Comparison of ENCODE assay signal across 5 cellular contexts in genomic region chr1:106748581-106748980, GRCh38.
"Had no signal": no experiment of that assay in that cellular context is flagged by ENCODE, and none has a peak within 500 bp of the region (broad histone marks: within the 10 kb centered on the region; RNA-seq: fewer than 3 reads in every experiment).

No MANE protein-coding gene starts in this region.

- H3K27ac ChIP-seq: GM23248 had no signal

- H3K4me3 ChIP-seq: GM23248 had no signal

- H2AFZ ChIP-seq: GM23248 had no signal

- DNase-seq: GM23248, GOT3, H9, HCEC 1CT, IMR-90 had no signal

- H3K9ac ChIP-seq: GM23248 had no signal
